1 cellular context compared by ENCODE assay signal in the genomic region with DNA sequence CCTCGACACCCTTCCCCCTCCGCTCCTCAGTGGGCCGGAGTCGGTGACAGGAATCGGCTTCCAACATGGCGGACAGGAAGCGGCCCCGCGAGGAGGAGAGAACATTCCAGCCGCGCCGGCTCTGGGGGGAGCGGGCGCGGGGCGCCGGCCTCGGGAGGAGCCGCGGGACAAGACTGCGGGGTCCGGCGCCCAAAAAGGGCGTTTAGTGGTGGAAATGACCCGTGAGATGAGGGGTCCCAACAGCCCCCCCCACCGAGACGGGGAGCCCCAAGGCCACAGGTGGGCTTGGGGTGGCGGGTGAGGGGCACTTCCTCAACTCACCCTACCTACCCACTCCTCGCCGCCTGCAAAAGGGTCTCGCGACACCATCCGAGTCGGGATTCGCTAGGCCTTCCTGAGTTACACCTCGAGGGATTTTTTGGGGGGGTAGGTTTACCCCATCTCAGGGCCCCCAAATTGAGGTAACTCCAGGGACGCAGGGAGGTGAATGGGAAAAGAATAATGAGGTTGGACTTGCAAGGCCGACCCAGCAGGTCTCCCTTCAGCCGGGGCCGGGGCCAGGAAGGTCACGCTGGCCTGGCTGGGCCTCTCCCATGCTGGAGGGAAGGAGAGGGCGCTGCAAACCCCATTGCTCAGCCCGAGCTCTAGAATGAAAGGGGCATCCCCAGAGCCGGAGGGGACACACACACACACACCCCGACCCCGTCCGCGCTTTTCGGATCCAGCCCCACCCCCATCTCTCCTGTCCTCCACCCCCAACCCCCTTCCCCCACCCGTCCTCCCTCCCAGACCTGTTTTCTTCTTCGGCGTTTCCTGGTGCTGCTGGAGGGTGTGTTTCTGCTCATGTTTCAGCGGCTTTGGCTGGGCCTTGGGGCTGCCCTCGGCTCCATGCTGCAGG.
TF ChIP-seq lines count a peak whose summit lies in the region.

No MANE protein-coding gene starts in this region.

TF ChIP-seq in HepG2, 621 proteins besides CTCF, POLR2A, EP300 and RAD21 (continued from another document and continues in another):
- TF ChIP-seq HNRNPK (IDR thresholded peaks at IDR 0.05; ENCODE audit: low read depth, low read length, poor library complexity, severe bottlenecking) (peak; percentile 60), SOX13 (IDR thresholded peaks at IDR 0.05) (no peak), SOX13 (CRISPR knock-in tag; conservative IDR thresholded peaks at IDR 0.05 in 1 of 2, IDR thresholded peaks at IDR 0.05 in 1 of 2) (no peak), KLF15 (CRISPR knock-in tag; IDR thresholded peaks at IDR 0.05; ENCODE audit: borderline replicate concordance) (no peak), BORCS8-MEF2B (CRISPR knock-in tag; IDR thresholded peaks at IDR 0.05) (no peak), KLF13 (CRISPR knock-in tag; IDR thresholded peaks at IDR 0.05) (no peak), MED13 (CRISPR knock-in tag; IDR thresholded peaks at IDR 0.05) (peak; percentile 50; the same call in 1 of the 2 replicates), MYC (CRISPR knock-in tag; IDR thresholded peaks at IDR 0.05; ENCODE audit: borderline replicate concordance) (peak; percentile 34; the same call in 1 of the 2 replicates), YEATS4 (CRISPR knock-in tag; IDR thresholded peaks at IDR 0.05; ENCODE audit: borderline replicate concordance) (peak; percentile 66; the same call in 1 of the 2 replicates), TAF1 (CRISPR knock-in tag; IDR thresholded peaks at IDR 0.05) (peak; percentile 62), ZNF670 (CRISPR knock-in tag; IDR thresholded peaks at IDR 0.05; ENCODE audit: borderline replicate concordance) (0 out of 2 replicates have a peak, but pooled peaks have one; percentile 54), YY1 (IDR thresholded peaks at IDR 0.05; ENCODE audit: insufficient read depth, insufficient replicate concordance, low read depth, low read length) (peak; percentile 93), ZBTB8A (CRISPR knock-in tag; IDR thresholded peaks at IDR 0.05; ENCODE audit: borderline replicate concordance, low read depth) (no peak), ZNF33A (CRISPR knock-in tag; IDR thresholded peaks at IDR 0.05; ENCODE audit: borderline replicate concordance) (no peak), ZFX (CRISPR knock-in tag; IDR thresholded peaks at IDR 0.05; ENCODE audit: low read depth) (peak; percentile 50), RBAK (CRISPR knock-in tag; IDR thresholded peaks at IDR 0.05) (no peak), ELF3 (CRISPR knock-in tag; IDR thresholded peaks at IDR 0.05) (0 out of 2 replicates have a peak, but pooled peaks have one; percentile 20), HOXA5 (CRISPR knock-in tag; IDR thresholded peaks at IDR 0.05) (peak; percentile 16; the same call in 1 of the 2 replicates), GABPA (IDR thresholded peaks at IDR 0.05; ENCODE audit: low read depth, low read length) (no peak), GABPA (CRISPR knock-in tag; IDR thresholded peaks at IDR 0.05; ENCODE audit: low read depth) (0 out of 2 replicates have a peak, but pooled peaks have one; percentile 27), ZNF550 (CRISPR knock-in tag; IDR thresholded peaks at IDR 0.05; ENCODE audit: borderline replicate concordance) (no peak), SATB2 (CRISPR knock-in tag; IDR thresholded peaks at IDR 0.05) (no peak), ZNF563 (CRISPR knock-in tag; IDR thresholded peaks at IDR 0.05) (peak; percentile 27), ZNF558 (CRISPR knock-in tag; IDR thresholded peaks at IDR 0.05; ENCODE audit: borderline replicate concordance) (peak; percentile 66; the same call in 1 of the 2 replicates), HES4 (CRISPR knock-in tag; IDR thresholded peaks at IDR 0.05; ENCODE audit: borderline replicate concordance) (peak; percentile 36; the same call in 1 of the 2 replicates), U2AF2 (IDR thresholded peaks at IDR 0.05; ENCODE audit: low read depth, low read length) (no peak), RBM39 (IDR thresholded peaks at IDR 0.05; ENCODE audit: low read depth, low read length, poor library complexity, severe bottlenecking) (peak; percentile 81), KMT2A (CRISPR knock-in tag; IDR thresholded peaks at IDR 0.05) (peak; percentile 28; the same call in 1 of the 2 replicates), HHEX (CRISPR knock-in tag; IDR thresholded peaks at IDR 0.05) (no peak), ZNF260 (CRISPR knock-in tag; IDR thresholded peaks at IDR 0.05; ENCODE audit: borderline replicate concordance, low read depth) (no peak), ZBTB42 (CRISPR knock-in tag; IDR thresholded peaks at IDR 0.05) (no peak), DR1 (CRISPR knock-in tag; IDR thresholded peaks at IDR 0.05) (no peak), CENPX (CRISPR knock-in tag; IDR thresholded peaks at IDR 0.05) (no peak), ELF1 (CRISPR knock-in tag; IDR thresholded peaks at IDR 0.05) (peak; percentile 31; the same call in 1 of the 2 replicates), HMG20A (CRISPR knock-in tag; IDR thresholded peaks at IDR 0.05; ENCODE audit: borderline replicate concordance) (no peak), MAFG (CRISPR knock-in tag; IDR thresholded peaks at IDR 0.05) (no peak), BRD4 (CRISPR knock-in tag; IDR thresholded peaks at IDR 0.05) (peak; percentile 20; the same call in 1 of the 2 replicates), PHF21A (CRISPR knock-in tag; IDR thresholded peaks at IDR 0.05) (peak; percentile 26; the same call in 1 of the 2 replicates), ZNF724P (CRISPR knock-in tag; IDR thresholded peaks at IDR 0.05; ENCODE audit: borderline replicate concordance) (no peak), ZZZ3 (CRISPR knock-in tag; IDR thresholded peaks at IDR 0.05; ENCODE audit: borderline replicate concordance) (no peak), KAT8 (CRISPR knock-in tag; IDR thresholded peaks at IDR 0.05) (no peak), SP2 (CRISPR knock-in tag; IDR thresholded peaks at IDR 0.05) (no peak), CC2D1A (CRISPR knock-in tag; IDR thresholded peaks at IDR 0.05) (no peak)
- TF ChIP-seq, protein P1, sequence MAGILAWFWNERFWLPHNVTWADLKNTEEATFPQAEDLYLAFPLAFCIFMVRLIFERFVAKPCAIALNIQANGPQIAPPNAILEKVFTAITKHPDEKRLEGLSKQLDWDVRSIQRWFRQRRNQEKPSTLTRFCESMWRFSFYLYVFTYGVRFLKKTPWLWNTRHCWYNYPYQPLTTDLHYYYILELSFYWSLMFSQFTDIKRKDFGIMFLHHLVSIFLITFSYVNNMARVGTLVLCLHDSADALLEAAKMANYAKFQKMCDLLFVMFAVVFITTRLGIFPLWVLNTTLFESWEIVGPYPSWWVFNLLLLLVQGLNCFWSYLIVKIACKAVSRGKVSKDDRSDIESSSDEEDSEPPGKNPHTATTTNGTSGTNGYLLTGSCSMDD (CRISPR knock-in tag; IDR thresholded peaks at IDR 0.05), result no peak
- TF ChIP-seq, protein P2, sequence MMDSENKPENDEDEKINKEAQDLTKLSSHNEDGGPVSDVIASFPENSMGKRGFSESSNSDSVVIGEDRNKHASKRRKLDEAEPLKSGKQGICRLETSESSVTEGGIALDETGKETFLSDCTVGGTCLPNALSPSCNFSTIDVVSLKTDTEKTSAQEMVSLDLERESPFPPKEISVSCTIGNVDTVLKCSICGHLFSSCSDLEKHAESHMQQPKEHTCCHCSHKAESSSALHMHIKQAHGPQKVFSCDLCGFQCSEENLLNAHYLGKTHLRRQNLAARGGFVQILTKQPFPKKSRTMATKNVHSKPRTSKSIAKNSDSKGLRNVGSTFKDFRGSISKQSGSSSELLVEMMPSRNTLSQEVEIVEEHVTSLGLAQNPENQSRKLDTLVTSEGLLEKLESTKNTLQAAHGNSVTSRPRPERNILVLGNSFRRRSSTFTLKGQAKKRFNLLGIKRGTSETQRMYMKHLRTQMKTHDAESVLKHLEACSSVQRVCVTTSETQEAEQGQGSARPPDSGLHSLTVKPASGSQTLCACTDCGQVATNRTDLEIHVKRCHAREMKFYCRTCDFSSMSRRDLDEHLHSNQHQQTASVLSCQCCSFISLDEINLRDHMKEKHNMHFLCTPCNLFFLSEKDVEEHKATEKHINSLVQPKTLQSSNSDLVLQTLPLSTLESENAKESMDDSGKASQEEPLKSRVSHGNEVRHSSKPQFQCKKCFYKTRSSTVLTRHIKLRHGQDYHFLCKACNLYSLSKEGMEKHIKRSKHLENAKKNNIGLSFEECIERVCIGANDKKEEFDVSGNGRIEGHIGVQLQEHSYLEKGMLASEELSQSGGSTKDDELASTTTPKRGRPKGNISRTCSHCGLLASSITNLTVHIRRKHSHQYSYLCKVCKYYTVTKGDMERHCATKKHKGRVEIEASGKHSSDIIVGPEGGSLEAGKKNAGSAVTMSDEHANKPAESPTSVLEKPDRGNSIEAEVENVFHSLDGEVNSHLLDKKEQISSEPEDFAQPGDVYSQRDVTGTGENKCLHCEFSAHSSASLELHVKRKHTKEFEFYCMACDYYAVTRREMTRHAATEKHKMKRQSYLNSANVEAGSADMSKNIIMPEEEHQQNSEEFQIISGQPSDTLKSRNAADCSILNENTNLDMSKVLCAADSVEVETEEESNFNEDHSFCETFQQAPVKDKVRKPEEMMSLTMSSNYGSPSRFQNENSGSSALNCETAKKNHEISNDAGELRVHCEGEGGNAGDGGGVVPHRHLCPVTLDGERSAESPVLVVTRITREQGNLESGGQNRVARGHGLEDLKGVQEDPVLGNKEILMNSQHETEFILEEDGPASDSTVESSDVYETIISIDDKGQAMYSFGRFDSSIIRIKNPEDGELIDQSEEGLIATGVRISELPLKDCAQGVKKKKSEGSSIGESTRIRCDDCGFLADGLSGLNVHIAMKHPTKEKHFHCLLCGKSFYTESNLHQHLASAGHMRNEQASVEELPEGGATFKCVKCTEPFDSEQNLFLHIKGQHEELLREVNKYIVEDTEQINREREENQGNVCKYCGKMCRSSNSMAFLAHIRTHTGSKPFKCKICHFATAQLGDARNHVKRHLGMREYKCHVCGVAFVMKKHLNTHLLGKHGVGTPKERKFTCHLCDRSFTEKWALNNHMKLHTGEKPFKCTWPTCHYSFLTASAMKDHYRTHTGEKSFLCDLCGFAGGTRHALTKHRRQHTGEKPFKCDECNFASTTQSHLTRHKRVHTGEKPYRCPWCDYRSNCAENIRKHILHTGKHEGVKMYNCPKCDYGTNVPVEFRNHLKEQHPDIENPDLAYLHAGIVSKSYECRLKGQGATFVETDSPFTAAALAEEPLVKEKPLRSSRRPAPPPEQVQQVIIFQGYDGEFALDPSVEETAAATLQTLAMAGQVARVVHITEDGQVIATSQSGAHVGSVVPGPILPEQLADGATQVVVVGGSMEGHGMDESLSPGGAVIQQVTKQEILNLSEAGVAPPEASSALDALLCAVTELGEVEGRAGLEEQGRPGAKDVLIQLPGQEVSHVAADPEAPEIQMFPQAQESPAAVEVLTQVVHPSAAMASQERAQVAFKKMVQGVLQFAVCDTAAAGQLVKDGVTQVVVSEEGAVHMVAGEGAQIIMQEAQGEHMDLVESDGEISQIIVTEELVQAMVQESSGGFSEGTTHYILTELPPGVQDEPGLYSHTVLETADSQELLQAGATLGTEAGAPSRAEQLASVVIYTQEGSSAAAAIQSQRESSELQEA (CRISPR knock-in tag; IDR thresholded peaks at IDR 0.05; ENCODE audit: not compliant biosample characterization), result no peak
- TF ChIP-seq, protein P3, sequence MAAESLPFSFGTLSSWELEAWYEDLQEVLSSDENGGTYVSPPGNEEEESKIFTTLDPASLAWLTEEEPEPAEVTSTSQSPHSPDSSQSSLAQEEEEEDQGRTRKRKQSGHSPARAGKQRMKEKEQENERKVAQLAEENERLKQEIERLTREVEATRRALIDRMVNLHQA (CRISPR knock-in tag; IDR thresholded peaks at IDR 0.05), result no peak
- TF ChIP-seq, protein P4, sequence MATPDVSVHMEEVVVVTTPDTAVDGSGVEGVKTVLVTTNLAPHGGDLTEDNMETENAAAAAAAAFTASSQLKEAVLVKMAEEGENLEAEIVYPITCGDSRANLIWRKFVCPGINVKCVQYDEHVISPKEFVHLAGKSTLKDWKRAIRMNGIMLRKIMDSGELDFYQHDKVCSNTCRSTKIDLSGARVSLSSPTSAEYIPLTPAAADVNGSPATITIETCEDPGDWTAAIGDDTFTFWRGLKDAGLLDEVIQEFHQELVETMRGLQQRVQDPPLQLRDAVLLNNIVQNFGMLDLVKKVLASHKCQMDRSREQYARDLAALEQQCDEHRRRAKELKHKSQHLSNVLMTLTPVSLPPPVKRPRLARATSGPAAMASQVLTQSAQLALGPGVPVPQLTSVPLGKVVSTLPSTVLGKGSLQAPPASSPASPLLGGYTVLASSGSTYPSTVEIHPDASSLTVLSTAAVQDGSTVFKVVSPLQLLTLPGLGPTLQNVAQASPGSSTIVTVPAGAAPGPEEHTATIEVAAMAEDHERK (CRISPR knock-in tag; IDR thresholded peaks at IDR 0.05; ENCODE audit: low read depth), result no peak
- TF ChIP-seq, protein P5, sequence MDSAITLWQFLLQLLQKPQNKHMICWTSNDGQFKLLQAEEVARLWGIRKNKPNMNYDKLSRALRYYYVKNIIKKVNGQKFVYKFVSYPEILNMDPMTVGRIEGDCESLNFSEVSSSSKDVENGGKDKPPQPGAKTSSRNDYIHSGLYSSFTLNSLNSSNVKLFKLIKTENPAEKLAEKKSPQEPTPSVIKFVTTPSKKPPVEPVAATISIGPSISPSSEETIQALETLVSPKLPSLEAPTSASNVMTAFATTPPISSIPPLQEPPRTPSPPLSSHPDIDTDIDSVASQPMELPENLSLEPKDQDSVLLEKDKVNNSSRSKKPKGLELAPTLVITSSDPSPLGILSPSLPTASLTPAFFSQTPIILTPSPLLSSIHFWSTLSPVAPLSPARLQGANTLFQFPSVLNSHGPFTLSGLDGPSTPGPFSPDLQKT (CRISPR knock-in tag; IDR thresholded peaks at IDR 0.05; ENCODE audit: borderline replicate concordance), result no peak
- TF ChIP-seq, protein P6, sequence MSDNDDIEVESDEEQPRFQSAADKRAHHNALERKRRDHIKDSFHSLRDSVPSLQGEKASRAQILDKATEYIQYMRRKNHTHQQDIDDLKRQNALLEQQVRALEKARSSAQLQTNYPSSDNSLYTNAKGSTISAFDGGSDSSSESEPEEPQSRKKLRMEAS (IDR thresholded peaks at IDR 0.05), result peak; percentile 51; the same call in 1 of the 2 replicates
- TF ChIP-seq, protein P7, sequence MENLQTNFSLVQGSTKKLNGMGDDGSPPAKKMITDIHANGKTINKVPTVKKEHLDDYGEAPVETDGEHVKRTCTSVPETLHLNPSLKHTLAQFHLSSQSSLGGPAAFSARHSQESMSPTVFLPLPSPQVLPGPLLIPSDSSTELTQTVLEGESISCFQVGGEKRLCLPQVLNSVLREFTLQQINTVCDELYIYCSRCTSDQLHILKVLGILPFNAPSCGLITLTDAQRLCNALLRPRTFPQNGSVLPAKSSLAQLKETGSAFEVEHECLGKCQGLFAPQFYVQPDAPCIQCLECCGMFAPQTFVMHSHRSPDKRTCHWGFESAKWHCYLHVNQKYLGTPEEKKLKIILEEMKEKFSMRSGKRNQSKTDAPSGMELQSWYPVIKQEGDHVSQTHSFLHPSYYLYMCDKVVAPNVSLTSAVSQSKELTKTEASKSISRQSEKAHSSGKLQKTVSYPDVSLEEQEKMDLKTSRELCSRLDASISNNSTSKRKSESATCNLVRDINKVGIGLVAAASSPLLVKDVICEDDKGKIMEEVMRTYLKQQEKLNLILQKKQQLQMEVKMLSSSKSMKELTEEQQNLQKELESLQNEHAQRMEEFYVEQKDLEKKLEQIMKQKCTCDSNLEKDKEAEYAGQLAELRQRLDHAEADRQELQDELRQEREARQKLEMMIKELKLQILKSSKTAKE (CRISPR knock-in tag; IDR thresholded peaks at IDR 0.05; ENCODE audit: borderline replicate concordance), result no peak
- TF ChIP-seq, protein P8, sequence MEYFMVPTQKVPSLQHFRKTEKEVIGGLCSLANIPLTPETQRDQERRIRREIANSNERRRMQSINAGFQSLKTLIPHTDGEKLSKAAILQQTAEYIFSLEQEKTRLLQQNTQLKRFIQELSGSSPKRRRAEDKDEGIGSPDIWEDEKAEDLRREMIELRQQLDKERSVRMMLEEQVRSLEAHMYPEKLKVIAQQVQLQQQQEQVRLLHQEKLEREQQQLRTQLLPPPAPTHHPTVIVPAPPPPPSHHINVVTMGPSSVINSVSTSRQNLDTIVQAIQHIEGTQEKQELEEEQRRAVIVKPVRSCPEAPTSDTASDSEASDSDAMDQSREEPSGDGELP (IDR thresholded peaks at IDR 0.05; ENCODE audit: borderline replicate concordance, low read depth), result no peak
